In the genomic region with DNA sequence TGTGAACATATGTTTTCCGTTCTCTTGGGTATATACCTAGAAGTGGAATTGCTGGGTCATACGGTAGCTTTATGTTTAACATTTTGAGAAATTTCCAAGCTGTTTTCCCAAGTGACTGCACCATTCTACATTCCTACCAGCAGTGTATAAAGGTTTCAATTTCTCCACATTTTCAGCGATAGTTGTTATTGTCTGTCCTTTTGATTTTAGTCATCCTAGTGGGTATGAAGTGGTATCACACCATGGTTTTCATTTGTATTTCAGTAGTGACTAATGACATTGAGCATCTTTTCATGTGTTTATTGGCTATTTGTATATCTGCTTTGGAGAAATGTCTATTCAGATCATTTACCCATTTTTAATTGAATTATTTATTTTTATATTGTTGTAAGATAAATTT, we compare ENCODE assay signal across 35 cellular contexts. TPM values are rescaled to one million over a fixed set of nuclear protein-coding genes. Genes with fewer than 3 reads are reported as not detected.
"Had no signal": no experiment of that assay in that cellular context is flagged by ENCODE, and none has a peak within 500 bp of the region (broad histone marks: within the 10 kb centered on the region; RNA-seq: fewer than 3 reads in every experiment).

No MANE protein-coding gene starts in this region.

- H3K36me3 Mint-ChIP-seq: activated naive CD4-positive, alpha-beta T cell treated with anti-CD3 and anti-CD28 coated beads, Interleukin-2, amount 50 U/mL, for 24 hours; stimulated activated effector memory CD8-positive, alpha-beta T cell treated with anti-CD3 and anti-CD28 coated beads, Interleukin-12 subunit alpha, Interleukin-12 subunit beta, amount 100 ng/mL, for 72 hours had no signal

- DNase-seq: activated CD4-positive, alpha-beta memory T cell treated with anti-CD3 and anti-CD28 coated beads, Interleukin-2, amount 10 ng/mL, durations not matched to agents 7 days and 5 days; activated CD4-positive, alpha-beta T cell treated with anti-CD3 and anti-CD28 coated beads for 1 hour; activated CD4-positive, alpha-beta T cell treated with anti-CD3 and anti-CD28 coated beads, Interleukin-2, amount 10 ng/mL, durations not matched to agents 7 days and 5 days; activated naive CD8-positive, alpha-beta T cell treated with anti-CD3 and anti-CD28 coated beads, Interleukin-2, amount 50 U/mL, for 24 hours; activated T-cell treated with anti-CD3 and anti-CD28 coated beads, Interleukin-2, amount 50 U/mL, for 4 hours; amygdala; caudate nucleus; esophagus squamous epithelium; foreskin melanocyte; left lung; mesendoderm; mucosa of descending colon; right lobe of liver; stimulated activated CD4-positive, alpha-beta T cell treated with anti-CD3 and anti-CD28 coated beads, Interleukin-4, amount 100 ng/mL, for 24 hours; stimulated activated naive CD8-positive, alpha-beta T cell treated with anti-CD3 and anti-CD28 coated beads, Interleukin-15, amount 100 ng/mL, for 72 hours; substantia nigra; T-helper 9 cell had no signal

- ATAC-seq: activated naive CD8-positive, alpha-beta T cell treated with anti-CD3 and anti-CD28 coated beads, Interleukin-2, amount 50 U/mL, for 24 hours; activated T-cell treated with anti-CD3 and anti-CD28 coated beads, Interleukin-2, amount 50 U/mL, for 4 hours; left lung; mucosa of descending colon; right lobe of liver; stimulated activated effector memory CD8-positive, alpha-beta T cell treated with anti-CD3 and anti-CD28 coated beads, Interleukin-12 subunit alpha, Interleukin-12 subunit beta, amount 100 ng/mL, for 72 hours; stimulated activated naive CD8-positive, alpha-beta T cell treated with anti-CD3 and anti-CD28 coated beads, Interleukin-15, amount 100 ng/mL, for 72 hours had no signal

- H3K27me3 Mint-ChIP-seq: activated CD4-positive, alpha-beta T cell treated with anti-CD3 and anti-CD28 coated beads, Interleukin-2, amount 10 ng/mL, durations not matched to agents 7 days and 5 days; activated naive CD4-positive, alpha-beta T cell treated with anti-CD3 and anti-CD28 coated beads, Interleukin-2, amount 50 U/mL, for 24 hours; activated naive CD8-positive, alpha-beta T cell treated with anti-CD3 and anti-CD28 coated beads, Interleukin-2, amount 50 U/mL, for 24 hours; progenitor cell of endocrine pancreas; stimulated activated naive CD8-positive, alpha-beta T cell treated with anti-CD3 and anti-CD28 coated beads, Interleukin-15, amount 100 ng/mL, for 72 hours had no signal

- H3K4me3 ChIP-seq: esophagus squamous epithelium, left lung, lung, mucosa of descending colon, right lobe of liver, skin epidermis, upper lobe of left lung, vagina had no signal

- H3K27ac ChIP-seq: esophagus squamous epithelium, left lung, neutrophil, right lobe of liver, skin epidermis, upper lobe of left lung, vagina, VCaP had no signal

- H3K4me3 Mint-ChIP-seq: activated CD4-positive, alpha-beta memory T cell treated with anti-CD3 and anti-CD28 coated beads, Interleukin-2, amount 10 ng/mL, durations not matched to agents 7 days and 5 days; activated CD4-positive, alpha-beta T cell treated with anti-CD3 and anti-CD28 coated beads, Interleukin-2, amount 10 ng/mL, durations not matched to agents 7 days and 5 days; activated naive CD4-positive, alpha-beta T cell treated with anti-CD3 and anti-CD28 coated beads, Interleukin-2, amount 50 U/mL, for 24 hours; activated naive CD8-positive, alpha-beta T cell treated with anti-CD3 and anti-CD28 coated beads, Interleukin-2, amount 50 U/mL, for 24 hours; activated T-cell treated with anti-CD3 and anti-CD28 coated beads, Interleukin-2, amount 50 U/mL, for 4 hours; dendritic cell treated with granulocyte-macrophage colony-stimulating factor and Interleukin-4, amounts not matched to agents 40 ng/mL and 50 ng/mL, for 4 days; nephron; stimulated activated effector memory CD8-positive, alpha-beta T cell treated with anti-CD3 and anti-CD28 coated beads, Interleukin-12 subunit alpha, Interleukin-12 subunit beta, amount 100 ng/mL, for 72 hours; stimulated activated naive CD8-positive, alpha-beta T cell treated with anti-CD3 and anti-CD28 coated beads, Interleukin-15, amount 100 ng/mL, for 72 hours; T-helper 1 cell treated with Interleukin-12 subunit alpha and Interleukin-12 subunit beta and Interleukin-4 antibody, amounts not matched to agents 30 μg/mL and 1 μg/mL, for 36 hours had no signal

- H3K27ac Mint-ChIP-seq: activated CD4-positive, alpha-beta memory T cell treated with anti-CD3 and anti-CD28 coated beads, Interleukin-2, amount 10 ng/mL, durations not matched to agents 7 days and 5 days; activated CD4-positive, alpha-beta T cell treated with anti-CD3 and anti-CD28 coated beads, Interleukin-2, amount 10 ng/mL, durations not matched to agents 7 days and 5 days; activated naive CD4-positive, alpha-beta T cell treated with anti-CD3 and anti-CD28 coated beads, Interleukin-2, amount 50 U/mL, for 24 hours; activated naive CD8-positive, alpha-beta T cell treated with anti-CD3 and anti-CD28 coated beads, Interleukin-2, amount 50 U/mL, for 24 hours; activated T-helper 2 cell treated with anti-CD3 and anti-CD28 coated beads, Interferon-gamma antibody, Interleukin-2, Interleukin-4, amounts not matched to agents 10 μg/mL and 5 μg/mL and 100 μg/mL, durations not matched to agents 14 hours and 24 hours and 36 hours; dendritic cell treated with granulocyte-macrophage colony-stimulating factor and Interleukin-4, amounts not matched to agents 40 ng/mL and 50 ng/mL, for 4 days; nephron; progenitor cell of endocrine pancreas; stimulated activated effector memory CD8-positive, alpha-beta T cell treated with anti-CD3 and anti-CD28 coated beads, Interleukin-12 subunit alpha, Interleukin-12 subunit beta, amount 100 ng/mL, for 72 hours; stimulated activated naive CD8-positive, alpha-beta T cell treated with anti-CD3 and anti-CD28 coated beads, Interleukin-15, amount 100 ng/mL, for 72 hours; T-helper 1 cell treated with Interleukin-12 subunit alpha and Interleukin-12 subunit beta and Interleukin-4 antibody, amounts not matched to agents 30 μg/mL and 1 μg/mL, for 36 hours had no signal

- H3K36me3 ChIP-seq: esophagus squamous epithelium, left lung, neutrophil, right lobe of liver, upper lobe of left lung, vagina had no signal

- H3K4me1 Mint-ChIP-seq: activated CD4-positive, alpha-beta memory T cell treated with anti-CD3 and anti-CD28 coated beads, Interleukin-2, amount 10 ng/mL, durations not matched to agents 7 days and 5 days; activated CD4-positive, alpha-beta T cell treated with anti-CD3 and anti-CD28 coated beads, Interleukin-2, amount 10 ng/mL, durations not matched to agents 7 days and 5 days; activated naive CD4-positive, alpha-beta T cell treated with anti-CD3 and anti-CD28 coated beads, Interleukin-2, amount 50 U/mL, for 24 hours; stimulated activated effector memory CD8-positive, alpha-beta T cell treated with anti-CD3 and anti-CD28 coated beads, Interleukin-12 subunit alpha, Interleukin-12 subunit beta, amount 100 ng/mL, for 72 hours; stimulated activated naive CD8-positive, alpha-beta T cell treated with anti-CD3 and anti-CD28 coated beads, Interleukin-15, amount 100 ng/mL, for 72 hours had no signal

- H3K9me3 Mint-ChIP-seq: activated CD4-positive, alpha-beta memory T cell treated with anti-CD3 and anti-CD28 coated beads, Interleukin-2, amount 10 ng/mL, durations not matched to agents 7 days and 5 days; activated CD4-positive, alpha-beta T cell treated with anti-CD3 and anti-CD28 coated beads, Interleukin-2, amount 10 ng/mL, durations not matched to agents 7 days and 5 days; activated naive CD4-positive, alpha-beta T cell treated with anti-CD3 and anti-CD28 coated beads, Interleukin-2, amount 50 U/mL, for 24 hours; activated naive CD8-positive, alpha-beta T cell treated with anti-CD3 and anti-CD28 coated beads, Interleukin-2, amount 50 U/mL, for 24 hours; activated T-cell treated with anti-CD3 and anti-CD28 coated beads, Interleukin-2, amount 50 U/mL, for 4 hours; activated T-helper 2 cell treated with anti-CD3 and anti-CD28 coated beads, Interferon-gamma antibody, Interleukin-2, Interleukin-4, amounts not matched to agents 10 μg/mL and 5 μg/mL and 100 μg/mL, durations not matched to agents 14 hours and 24 hours and 36 hours; dendritic cell treated with granulocyte-macrophage colony-stimulating factor and Interleukin-4, amounts not matched to agents 40 ng/mL and 50 ng/mL, for 4 days; stimulated activated effector memory CD8-positive, alpha-beta T cell treated with anti-CD3 and anti-CD28 coated beads, Interleukin-12 subunit alpha, Interleukin-12 subunit beta, amount 100 ng/mL, for 72 hours; stimulated activated naive CD8-positive, alpha-beta T cell treated with anti-CD3 and anti-CD28 coated beads, Interleukin-15, amount 100 ng/mL, for 72 hours; T-helper 1 cell treated with Interleukin-12 subunit alpha and Interleukin-12 subunit beta and Interleukin-4 antibody, amounts not matched to agents 30 μg/mL and 1 μg/mL, for 36 hours had no signal

- H3K4me1 ChIP-seq: esophagus squamous epithelium, left lung, right lobe of liver, upper lobe of left lung, vagina had no signal

- H3K9me3 ChIP-seq: esophagus squamous epithelium, left lung, mucosa of descending colon, neutrophil, right lobe of liver, upper lobe of left lung, vagina had no signal

- FAIRE-seq: islet of Langerhans, TTC549 had no signal

- H3K27me3 ChIP-seq: esophagus squamous epithelium, neutrophil, right lobe of liver, upper lobe of left lung, vagina had no signal

RNA-seq across cellular contexts. Expression of gene PPEF1, which starts 2.4 kb away (rescaled TPM):
- total RNA-seq: activated CD4-positive, alpha-beta memory T cell treated with anti-CD3 and anti-CD28 coated beads, Interleukin-2, amount 10 ng/mL, durations not matched to agents 7 days and 5 days; activated CD4-positive, alpha-beta T cell treated with anti-CD3 and anti-CD28 coated beads, Interleukin-2, amount 10 ng/mL, durations not matched to agents 7 days and 5 days; activated T-helper 2 cell treated with anti-CD3 and anti-CD28 coated beads, Interferon-gamma antibody, Interleukin-2, Interleukin-4, amounts not matched to agents 10 μg/mL and 5 μg/mL and 100 μg/mL, durations not matched to agents 14 hours and 24 hours and 36 hours; glomerular endothelial cell; right lobe of liver; vagina had no signal

RNA-seq across cellular contexts. Expression of gene RS1, which starts 37.9 kb away (rescaled TPM):
- total RNA-seq: activated CD4-positive, alpha-beta memory T cell treated with anti-CD3 and anti-CD28 coated beads, Interleukin-2, amount 10 ng/mL, durations not matched to agents 7 days and 5 days; activated CD4-positive, alpha-beta T cell treated with anti-CD3 and anti-CD28 coated beads, Interleukin-2, amount 10 ng/mL, durations not matched to agents 7 days and 5 days; activated T-cell treated with anti-CD3 and anti-CD28 coated beads, Interleukin-2, amount 50 U/mL, for 4 hours; activated T-helper 2 cell treated with anti-CD3 and anti-CD28 coated beads, Interferon-gamma antibody, Interleukin-2, Interleukin-4, amounts not matched to agents 10 μg/mL and 5 μg/mL and 100 μg/mL, durations not matched to agents 14 hours and 24 hours and 36 hours; esophagus squamous epithelium; glomerular endothelial cell; mucosa of descending colon; myocyte; osteocyte; progenitor cell of endocrine pancreas; right lobe of liver; vagina had no signal
